ENCODE assay signal across 29 cellular contexts in the genomic region with DNA sequence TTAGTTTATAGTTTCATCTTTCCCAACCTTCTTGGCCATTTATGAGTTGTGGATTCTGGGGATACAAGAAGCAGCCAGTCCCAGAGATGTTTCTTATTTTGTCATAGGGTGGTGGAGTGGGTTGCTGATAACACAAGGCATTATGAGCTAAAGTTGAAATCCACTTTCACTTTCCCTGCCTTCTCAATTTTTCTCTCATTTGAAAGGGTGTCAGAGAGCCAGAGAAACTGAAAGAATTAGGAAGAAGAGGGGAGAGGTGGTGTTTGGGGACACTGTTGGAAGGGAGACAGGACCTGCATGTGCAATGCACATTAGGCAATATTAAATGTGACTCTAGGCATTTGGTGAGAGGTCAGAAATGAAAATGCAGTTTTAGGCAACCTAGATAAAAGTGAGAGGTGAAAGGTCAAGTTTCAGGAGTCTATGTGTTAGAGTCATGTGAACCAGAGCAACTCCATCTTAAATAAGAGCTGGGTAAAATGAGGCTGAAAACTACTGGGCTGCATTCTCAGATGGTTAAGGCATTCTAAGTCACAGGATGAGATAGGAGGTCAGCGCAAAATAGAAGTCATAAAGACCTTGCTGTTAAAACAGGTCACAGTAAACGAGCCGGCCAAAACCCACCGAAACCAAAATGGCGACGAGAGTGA.
A peak's percentile ranks its signal among the peaks of the same experiment; 100 is the strongest.
DNase-seq lines count a peak whose midpoint lies in the region; ATAC-seq and TF ChIP-seq lines count a peak whose summit lies in the region.
"Had no signal": no experiment of that assay in that cellular context is flagged by ENCODE, and none has a peak within 500 bp of the region (broad histone marks: within the 10 kb centered on the region; RNA-seq: fewer than 3 reads in every experiment).

No MANE protein-coding gene starts in this region.

- H3K4me3 ChIP-seq in NB4 (ENCODE audit: low read depth, low read length): no peak overlapping the region
- H3K4me3 ChIP-seq: cardiac muscle cell, left ventricle myocardium inferior, MG63, Peyer's patch, SJSA1, skin epidermis had no signal

- CTCF ChIA-PET in Calu3 (lab: Charles Lee): interaction anchor here (0.6 to 0.7 kb wide), 2 partner anchors 54 to 109 kb away, joined by 3 to 4 read pairs; no protein-coding TSS in a partner anchor

- H3K27ac Mint-ChIP-seq in Calu3 (ENCODE audit: unreplicated experiment): peak overlapping the region; percentile 84
- H3K27ac Mint-ChIP-seq: activated CD8-positive, alpha-beta T cell treated with anti-CD3 and anti-CD28 coated beads for 36 hours; activated naive CD4-positive, alpha-beta T cell treated with anti-CD3 and anti-CD28 coated beads, Interleukin-2, amount 50 U/mL, for 24 hours; activated T-helper 2 cell treated with anti-CD3 and anti-CD28 coated beads, Interferon-gamma antibody, Interleukin-2, Interleukin-4, amounts not matched to agents 10 μg/mL and 5 μg/mL and 100 μg/mL, durations not matched to agents 14 hours and 24 hours and 36 hours; naive thymus-derived CD4-positive, alpha-beta T cell; T-helper 1 cell treated with Interleukin-12 subunit alpha and Interleukin-12 subunit beta and Interleukin-4 antibody, amounts not matched to agents 30 μg/mL and 1 μg/mL, for 36 hours had no signal

- DNase-seq in Calu3 (no peak), NB4 (ENCODE audit: low read depth) (peak; percentile 28), epithelial cell of prostate (ENCODE audit: low read depth, low spot score) (no peak), sciatic nerve (ENCODE audit: low spot score) (no peak), occipital lobe (lab: John Stamatoyannopoulos, UW) (no peak), NCI-H69 (lab: John Stamatoyannopoulos, UW) (no peak)
- DNase-seq in NK-92 treated with Interleukin-12 subunit alpha and Interleukin-12 subunit beta, amount 100 ng/mL, for 24 hours (lab: John Stamatoyannopoulos, UW): no peak
- DNase-seq: ACHN; activated CD4-positive, alpha-beta T cell treated with anti-CD3 and anti-CD28 coated beads for 1 hour; activated CD8-positive, alpha-beta T cell treated with anti-CD3 and anti-CD28 coated beads for 36 hours; anterior cingulate cortex; BE2C; cortex of kidney; DMS53; H7; KBM-7; left ventricle myocardium inferior; MG63; naive thymus-derived CD4-positive, alpha-beta T cell; NCI-H1436 treated with DMSO at 0.1 percent for 48 hours; Peyer's patch; stimulated activated CD4-positive, alpha-beta T cell treated with anti-CD3 and anti-CD28 coated beads, Interleukin-2, amount 100 ng/mL, for 24 hours had no signal

- H3K9me3 Mint-ChIP-seq in Calu3 (ENCODE audit: low read depth, unreplicated experiment): no peaks in the 10 kb centered on the region
- H3K9me3 Mint-ChIP-seq: activated CD8-positive, alpha-beta T cell treated with anti-CD3 and anti-CD28 coated beads for 36 hours; activated naive CD4-positive, alpha-beta T cell treated with anti-CD3 and anti-CD28 coated beads, Interleukin-2, amount 50 U/mL, for 24 hours; activated T-helper 2 cell treated with anti-CD3 and anti-CD28 coated beads, Interferon-gamma antibody, Interleukin-2, Interleukin-4, amounts not matched to agents 10 μg/mL and 5 μg/mL and 100 μg/mL, durations not matched to agents 14 hours and 24 hours and 36 hours; T-helper 1 cell treated with Interleukin-12 subunit alpha and Interleukin-12 subunit beta and Interleukin-4 antibody, amounts not matched to agents 30 μg/mL and 1 μg/mL, for 36 hours had no signal

- H3K27ac ChIP-seq in epithelial cell of prostate: peak overlapping the region; percentile 4
- H3K27ac ChIP-seq: cardiac muscle cell, left ventricle myocardium inferior, SJSA1, skin epidermis had no signal

- intact Hi-C loops in Calu3 (cut with micrococcal nuclease; ENCODE audit: unreplicated experiment) (no loop called here), sciatic nerve (cut with DNase I) (no loop called here)

- no peak overlapping the region for H3K4me3 Mint-ChIP-seq in Calu3 (ENCODE audit: low read depth, unreplicated experiment)
- H3K4me3 Mint-ChIP-seq: activated CD8-positive, alpha-beta T cell treated with anti-CD3 and anti-CD28 coated beads for 36 hours; activated naive CD4-positive, alpha-beta T cell treated with anti-CD3 and anti-CD28 coated beads, Interleukin-2, amount 50 U/mL, for 24 hours; naive thymus-derived CD4-positive, alpha-beta T cell; T-helper 1 cell treated with Interleukin-12 subunit alpha and Interleukin-12 subunit beta and Interleukin-4 antibody, amounts not matched to agents 30 μg/mL and 1 μg/mL, for 36 hours had no signal

- TF ChIP-seq POLR2A in NB4 (IDR thresholded peaks at IDR 0.05; ENCODE audit: extremely low read depth, insufficient read length): no peak

- TF ChIP-seq CTCF in Calu3 (IDR thresholded peaks at IDR 0.05; ENCODE audit: unreplicated experiment) (no peak), NB4 (IDR thresholded peaks at IDR 0.05; ENCODE audit: low read depth, low read length) (no peak)

- peaks cover 13% of the 10 kb centered on the region for H3K36me3 Mint-ChIP-seq in Calu3 (ENCODE audit: insufficient read depth, unreplicated experiment)
- H3K36me3 Mint-ChIP-seq: activated naive CD4-positive, alpha-beta T cell treated with anti-CD3 and anti-CD28 coated beads, Interleukin-2, amount 50 U/mL, for 24 hours; naive thymus-derived CD4-positive, alpha-beta T cell had no signal

- peaks cover 63% of the 10 kb centered on the region for H3K4me1 Mint-ChIP-seq in Calu3 (ENCODE audit: low read depth, unreplicated experiment)
- H3K4me1 Mint-ChIP-seq: activated naive CD4-positive, alpha-beta T cell treated with anti-CD3 and anti-CD28 coated beads, Interleukin-2, amount 50 U/mL, for 24 hours had no signal

- no TSS peak for BruUV-seq in Calu3 (replicated peaks; lab: Mats Ljungman, UMichigan)

- H3K27me3 Mint-ChIP-seq in Calu3 (ENCODE audit: unreplicated experiment): no peaks in the 10 kb centered on the region

- ATAC-seq in sciatic nerve: peak; percentile 72
- ATAC-seq in GM21447 (IDR thresholded peaks at IDR 0.05; ENCODE audit: unreplicated experiment): no peak
- ATAC-seq: activated CD8-positive, alpha-beta T cell treated with anti-CD3 and anti-CD28 coated beads for 36 hours; naive thymus-derived CD4-positive, alpha-beta T cell had no signal
